Comparison of ENCODE assay signal across 8 cellular contexts in genomic region chr6:30489081-30490030, GRCh38. TPM values are rescaled to one million over a fixed set of nuclear protein-coding genes. Genes with fewer than 3 reads are reported as not detected.
DNase-seq lines count a peak whose midpoint lies in the region; ATAC-seq, FAIRE-seq and TF ChIP-seq lines count a peak whose summit lies in the region.

HLA-E (plus strand) TSS chr6:30489509; CDS start chr6:30489532, 23 bp downstream.

- WGBS in lower leg skin, 2 donors: 8 to 12% methylated on average over 26 to 45 of the region's 69 CpGs

- H3K36me3 ChIP-seq in BJ (ENCODE audit: control insufficient read depth, insufficient read depth, low read length): peaks cover 28% of the 10 kb centered on the region

- peak within 1 kb of the TSS; percentile 98 for H3K27ac Mint-ChIP-seq in activated CD4-positive, alpha-beta memory T cell treated with anti-CD3 and anti-CD28 coated beads, Interleukin-2, amount 10 ng/mL, durations not matched to agents 7 days and 5 days

- DNase-seq in BJ (ENCODE audit: low read depth) (peak; percentile 97), GM19239 (ENCODE audit: insufficient read length, low spot score) (peak; percentile 78), NCI-H748 (lab: John Stamatoyannopoulos, UW; ENCODE audit: unreplicated experiment) (peak; percentile 98), ecto neural progenitor cell (ENCODE audit: low spot score) (peak; percentile 89), lower leg skin (ENCODE audit: low spot score in 2 of 2) (peak; percentile 98 to 99)
- peak; percentile 93 for DNase-seq in activated CD4-positive, alpha-beta memory T cell treated with anti-CD3 and anti-CD28 coated beads, Interleukin-2, amount 10 ng/mL, durations not matched to agents 7 days and 5 days
- DNase-seq in stimulated activated CD4-positive, alpha-beta T cell treated with anti-CD3 and anti-CD28 coated beads, Interleukin-4, amount 100 ng/mL, for 48 hours (ENCODE audit: low read depth in 2 of 2): peak; percentile 71 to 81

- ATAC-seq in HG03460 (IDR thresholded peaks at IDR 0.05; ENCODE audit: unreplicated experiment): peak; percentile 81

- peaks cover 15% of the 10 kb centered on the region for H3K27me3 Mint-ChIP-seq in activated CD4-positive, alpha-beta memory T cell treated with anti-CD3 and anti-CD28 coated beads, Interleukin-2, amount 10 ng/mL, durations not matched to agents 7 days and 5 days

- peak in 1 of 2 donors; percentile 97 for TF ChIP-seq POLR2A in lower leg skin (IDR thresholded peaks at IDR 0.05)

- TF ChIP-seq CTCF in BJ (IDR thresholded peaks at IDR 0.05; ENCODE audit: insufficient read depth, low read depth, low read length) (no peak), lower leg skin (IDR thresholded peaks at IDR 0.05) (no peak)

- peaks cover 50% of the 10 kb centered on the region for H3K4me1 Mint-ChIP-seq in activated CD4-positive, alpha-beta memory T cell treated with anti-CD3 and anti-CD28 coated beads, Interleukin-2, amount 10 ng/mL, durations not matched to agents 7 days and 5 days

- H3K4me3 ChIP-seq in BJ (ENCODE audit: low read depth, low read length) (peak within 1 kb of the TSS; percentile 99), lower leg skin (ENCODE audit: low read depth, poor library complexity, severe bottlenecking) (peak within 1 kb of the TSS; percentile 99)

- H3K36me3 Mint-ChIP-seq in activated CD4-positive, alpha-beta memory T cell treated with anti-CD3 and anti-CD28 coated beads, Interleukin-2, amount 10 ng/mL, durations not matched to agents 7 days and 5 days (ENCODE audit: low read depth): peaks cover 52% of the 10 kb centered on the region

- CTCF ChIA-PET in BJ (lab: Yijun Ruan, JAX): interaction anchor here (1.3 to 2.0 kb wide), 2 partner anchors 43 to 55 kb away, joined by 4 to 5 read pairs; no protein-coding TSS in a partner anchor
- CTCF ChIA-PET in activated CD4-positive, alpha-beta memory T cell treated with anti-CD3 and anti-CD28 coated beads, Interleukin-2, amount 10 ng/mL, durations not matched to agents 7 days and 5 days (lab: Charles Lee): interaction anchor here (0.9 to 8.6 kb wide), 5 partner anchors 7 to 233 kb away, joined by 3 to 86 read pairs (median 4); no protein-coding TSS in a partner anchor

- POLR2A ChIA-PET in BJ (lab: Charles Lee): no interaction called here
- POLR2A ChIA-PET in activated CD4-positive, alpha-beta memory T cell treated with anti-CD3 and anti-CD28 coated beads, Interleukin-2, amount 10 ng/mL, durations not matched to agents 7 days and 5 days (lab: Charles Lee): interaction anchor here (1.2 to 8.6 kb wide), 9 partner anchors 7 to 126 kb away, joined by 3 to 290 read pairs (median 7); partner anchors contain the start of gene ABCF1

- H3K27me3 ChIP-seq in BJ (ENCODE audit: control insufficient read depth, insufficient read depth, low read length): no peaks in the 10 kb centered on the region; the same call in 1 of the 2 replicates

- H3K9me3 Mint-ChIP-seq in activated CD4-positive, alpha-beta memory T cell treated with anti-CD3 and anti-CD28 coated beads, Interleukin-2, amount 10 ng/mL, durations not matched to agents 7 days and 5 days: no peaks in the 10 kb centered on the region

- peak within 1 kb of the TSS; percentile 100 for H3K4me3 Mint-ChIP-seq in activated CD4-positive, alpha-beta memory T cell treated with anti-CD3 and anti-CD28 coated beads, Interleukin-2, amount 10 ng/mL, durations not matched to agents 7 days and 5 days

- peak; percentile 99 for FAIRE-seq in GM19239 (lab: Jason Lieb, UNC)

- intact Hi-C loops in lower leg skin (cut with DNase I; ENCODE audit: low total_unique reads): loop anchor here (10.0 kb wide), 1 partner anchor 115 kb away; no protein-coding TSS in a partner anchor

RNA-seq across cellular contexts. Expression of gene HLA-E, which starts in this region (rescaled TPM):
- 211 and 293 TPM in 2 replicates for polyA plus RNA-seq in BJ (2011; rRNA removed)
- polyA minus RNA-seq in BJ (2011; rRNA and poly(A)+ RNA removed): 102 and 142 TPM in 2 replicates
- 100 to 1,000 TPM; 757 to 767 TPM for total RNA-seq in activated CD4-positive, alpha-beta memory T cell treated with anti-CD3 and anti-CD28 coated beads, Interleukin-2, amount 10 ng/mL, durations not matched to agents 7 days and 5 days
- total RNA-seq in lower leg skin: 100 to 1,000 TPM; 685 to 929 (median 835) TPM

Comparison
In these comparisons a context has a peak if more than half of its experiments do, and no peak if none do; other contexts are left out.
1. Peak in every context shown above with its lines: DNase-seq, ATAC-seq and H3K4me3 ChIP-seq.